Comparison of ENCODE assay signal across 39 cellular contexts in the genomic region with DNA sequence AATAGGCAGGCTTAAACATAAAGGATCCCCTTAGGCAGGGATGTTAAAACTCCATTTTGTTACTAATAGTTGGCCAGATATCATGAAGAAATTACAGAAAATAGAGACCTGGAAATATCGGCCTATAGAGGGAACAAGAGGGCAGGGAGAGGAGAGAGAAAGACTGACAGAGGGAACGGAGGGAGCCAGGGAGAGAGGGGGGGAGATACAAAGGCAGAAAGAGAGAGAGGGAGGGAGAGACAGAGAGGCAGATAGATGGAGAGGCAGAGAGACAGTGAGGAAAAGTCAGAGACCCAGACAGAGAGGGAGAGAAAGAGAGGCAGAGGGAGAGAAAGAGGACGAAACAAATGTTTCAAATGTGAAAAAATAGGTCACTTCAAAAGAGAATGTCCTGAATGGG. TPM values are rescaled to one million over a fixed set of nuclear protein-coding genes. Genes with fewer than 3 reads are reported as not detected.
"Had no signal": no experiment of that assay in that cellular context is flagged by ENCODE, and none has a peak within 500 bp of the region (broad histone marks: within the 10 kb centered on the region; RNA-seq: fewer than 3 reads in every experiment).

No MANE protein-coding gene starts in this region.

- H3K27ac Mint-ChIP-seq: activated naive CD4-positive, alpha-beta T cell treated with anti-CD3 and anti-CD28 coated beads for 36 hours; activated naive CD4-positive, alpha-beta T cell treated with anti-CD3 and anti-CD28 coated beads, Interleukin-2, amount 10 ng/mL, durations not matched to agents 7 days and 5 days; activated naive CD4-positive, alpha-beta T cell treated with anti-CD3 and anti-CD28 coated beads, Interleukin-2, amount 50 U/mL, for 24 hours; activated naive CD4-positive, alpha-beta T cell treated with anti-CD3 and anti-CD28 coated beads, Interleukin-2, amount 50 U/mL, for 72 hours; activated naive CD8-positive, alpha-beta T cell; activated naive CD8-positive, alpha-beta T cell treated with anti-CD3 and anti-CD28 coated beads for 36 hours; activated naive CD8-positive, alpha-beta T cell treated with anti-CD3 and anti-CD28 coated beads, Interleukin-2, amount 10 ng/mL, durations not matched to agents 7 days and 5 days; activated naive CD8-positive, alpha-beta T cell treated with anti-CD3 and anti-CD28 coated beads, Interleukin-2, amount 50 U/mL, for 24 hours; activated T-cell treated with anti-CD3 and anti-CD28 coated beads, Interleukin-2, amount 50 U/mL, for 24 hours; activated T-cell treated with anti-CD3 and anti-CD28 coated beads, Interleukin-2, amount 50 U/mL, for 72 hours; activated T-helper 1 cell treated with anti-CD3 and anti-CD28 coated beads, Interleukin-12 subunit alpha, Interleukin-12 subunit beta, Interleukin-2, Interleukin-4 antibody, amounts not matched to agents 30 ng/mL and 10 ng/mL and 1 ng/mL, durations not matched to agents 14 hours and 24 hours and 36 hours; activated T-helper 17 cell treated with anti-CD3 and anti-CD28 coated beads, Interleukin-2, amount 50 U/mL, for 72 hours; activated T-helper 2 cell treated with anti-CD3 and anti-CD28 coated beads, Interferon-gamma antibody, Interleukin-2, Interleukin-4, amounts not matched to agents 10 μg/mL and 5 μg/mL and 100 μg/mL, durations not matched to agents 14 hours and 24 hours and 36 hours; brain had no signal

- H3K4me1 ChIP-seq: adrenal gland, body of pancreas, breast epithelium had no signal

- DNase-seq: activated effector memory CD4-positive, alpha-beta T cell treated with anti-CD3 and anti-CD28 coated beads, Interleukin-2, amount 50 U/mL, for 16 hours; activated effector memory CD4-positive, alpha-beta T cell treated with Interleukin-2 at 50 U/mL for 16 hours; activated gamma-delta T cell; activated gamma-delta T cell treated with Interleukin-2 at 50 U/mL for 16 hours; activated naive CD4-positive, alpha-beta T cell; activated naive CD4-positive, alpha-beta T cell treated with anti-CD3 and anti-CD28 coated beads for 36 hours; activated naive CD4-positive, alpha-beta T cell treated with anti-CD3 and anti-CD28 coated beads, Interleukin-2, amount 10 ng/mL, durations not matched to agents 7 days and 5 days; activated naive CD4-positive, alpha-beta T cell treated with anti-CD3 and anti-CD28 coated beads, Interleukin-2, amount 50 U/mL, for 16 hours; activated naive CD4-positive, alpha-beta T cell treated with Interleukin-2 at 50 U/mL for 16 hours; activated naive CD8-positive, alpha-beta T cell treated with anti-CD3 and anti-CD28 coated beads for 36 hours; activated naive CD8-positive, alpha-beta T cell treated with anti-CD3 and anti-CD28 coated beads, Interleukin-2, amount 10 ng/mL, durations not matched to agents 7 days and 5 days; activated naive CD8-positive, alpha-beta T cell treated with anti-CD3 and anti-CD28 coated beads, Interleukin-2, amount 50 U/mL, for 24 hours; activated T-cell treated with anti-CD3 and anti-CD28 coated beads, Interleukin-2, amount 50 U/mL, for 1 hour; activated T-cell treated with anti-CD3 and anti-CD28 coated beads, Interleukin-2, amount 50 U/mL, for 24 hours; activated T-cell treated with anti-CD3 and anti-CD28 coated beads, Interleukin-2, amount 50 U/mL, for 4 hours; activated T-cell treated with anti-CD3 and anti-CD28 coated beads, Interleukin-2, amount 50 U/mL, for 48 hours; activated T-cell treated with anti-CD3 and anti-CD28 coated beads, Interleukin-2, amount 50 U/mL, for 72 hours; adrenal gland; amniotic stem cell; amygdala; anterior cingulate cortex; aorta; body of pancreas; brain microvascular endothelial cell; caudate nucleus; central memory CD4-positive, alpha-beta T cell; cerebellar nuclear complex had no signal

- H3K36me3 ChIP-seq: adrenal gland, brain microvascular endothelial cell, breast epithelium, cardiac muscle cell had no signal

- H3K27me3 ChIP-seq: body of pancreas, cardiac muscle cell had no signal

- H3K36me3 Mint-ChIP-seq: activated naive CD4-positive, alpha-beta T cell treated with anti-CD3 and anti-CD28 coated beads, Interleukin-2, amount 10 ng/mL, durations not matched to agents 7 days and 5 days; brain had no signal

- H3K4me1 Mint-ChIP-seq: activated naive CD4-positive, alpha-beta T cell treated with anti-CD3 and anti-CD28 coated beads, Interleukin-2, amount 10 ng/mL, durations not matched to agents 7 days and 5 days; activated naive CD4-positive, alpha-beta T cell treated with anti-CD3 and anti-CD28 coated beads, Interleukin-2, amount 50 U/mL, for 24 hours; activated T-helper 17 cell treated with anti-CD3 and anti-CD28 coated beads, Interleukin-2, amount 50 U/mL, for 72 hours had no signal

- H3K4me3 ChIP-seq: adrenal gland, body of pancreas, breast epithelium, cardiac muscle cell had no signal

- H3K4me3 Mint-ChIP-seq: activated naive CD4-positive, alpha-beta T cell treated with anti-CD3 and anti-CD28 coated beads for 36 hours; activated naive CD4-positive, alpha-beta T cell treated with anti-CD3 and anti-CD28 coated beads, Interleukin-2, amount 10 ng/mL, durations not matched to agents 7 days and 5 days; activated naive CD4-positive, alpha-beta T cell treated with anti-CD3 and anti-CD28 coated beads, Interleukin-2, amount 50 U/mL, for 24 hours; activated naive CD8-positive, alpha-beta T cell; activated naive CD8-positive, alpha-beta T cell treated with anti-CD3 and anti-CD28 coated beads for 36 hours; activated naive CD8-positive, alpha-beta T cell treated with anti-CD3 and anti-CD28 coated beads, Interleukin-2, amount 10 ng/mL, durations not matched to agents 7 days and 5 days; activated naive CD8-positive, alpha-beta T cell treated with anti-CD3 and anti-CD28 coated beads, Interleukin-2, amount 50 U/mL, for 24 hours; activated T-cell treated with anti-CD3 and anti-CD28 coated beads, Interleukin-2, amount 50 U/mL, for 24 hours; activated T-cell treated with anti-CD3 and anti-CD28 coated beads, Interleukin-2, amount 50 U/mL, for 4 hours; activated T-cell treated with anti-CD3 and anti-CD28 coated beads, Interleukin-2, amount 50 U/mL, for 72 hours; activated T-helper 1 cell treated with anti-CD3 and anti-CD28 coated beads, Interleukin-12 subunit alpha, Interleukin-12 subunit beta, Interleukin-2, Interleukin-4 antibody, amounts not matched to agents 30 ng/mL and 10 ng/mL and 1 ng/mL, durations not matched to agents 14 hours and 24 hours and 36 hours; activated T-helper 17 cell treated with anti-CD3 and anti-CD28 coated beads, Interleukin-2, amount 50 U/mL, for 72 hours; brain; central memory CD8-positive, alpha-beta T cell had no signal

- H3K27ac ChIP-seq: adrenal gland, body of pancreas, brain microvascular endothelial cell, breast epithelium, cardiac muscle cell had no signal

- FAIRE-seq: astrocyte, bronchial epithelial cell had no signal

- ATAC-seq: activated naive CD4-positive, alpha-beta T cell treated with anti-CD3 and anti-CD28 coated beads, Interleukin-2, amount 50 U/mL, for 72 hours; activated naive CD8-positive, alpha-beta T cell treated with anti-CD3 and anti-CD28 coated beads, Interleukin-2, amount 50 U/mL, for 24 hours; activated T-cell treated with anti-CD3 and anti-CD28 coated beads, Interleukin-2, amount 50 U/mL, for 4 hours; activated T-cell treated with anti-CD3 and anti-CD28 coated beads, Interleukin-2, amount 50 U/mL, for 72 hours; activated T-helper 17 cell treated with anti-CD3 and anti-CD28 coated beads, Interleukin-2, amount 50 U/mL, for 72 hours; body of pancreas had no signal

RNA-seq across cellular contexts. Expression of gene ZNF280B, which starts 53.5 kb away (rescaled TPM):
- polyA plus RNA-seq: aorta had no signal
